Comparison of ENCODE assay signal across 35 cellular contexts in the genomic region with DNA sequence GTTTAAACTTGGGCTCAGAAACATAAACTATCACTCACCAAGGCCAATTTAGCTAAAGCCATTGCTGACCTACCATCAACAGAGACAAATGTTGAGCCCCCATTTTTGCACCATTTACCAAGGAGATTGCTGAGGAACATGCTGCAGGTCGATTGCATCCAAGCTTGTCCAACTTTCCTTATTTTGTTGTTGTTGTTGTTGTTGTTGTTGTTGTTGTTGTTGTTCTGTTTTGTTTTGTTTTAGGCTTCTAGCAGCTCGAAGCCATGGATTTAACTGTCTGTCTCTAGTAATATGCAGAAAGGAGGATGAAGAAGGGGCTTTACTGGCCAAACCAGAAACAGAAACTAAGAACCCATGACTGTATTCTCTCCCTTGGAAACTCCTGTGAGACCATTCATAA.
"Had no signal": no experiment of that assay in that cellular context is flagged by ENCODE, and none has a peak within 500 bp of the region (broad histone marks: within the 10 kb centered on the region; RNA-seq: fewer than 3 reads in every experiment).

No MANE protein-coding gene starts in this region.

- H3K4me2 ChIP-seq: KMS-11 had no signal

- H3K9ac ChIP-seq: KMS-11 had no signal

- H3K4me3 ChIP-seq: MG63 had no signal

- H3K27ac ChIP-seq: KMS-11 had no signal

- H3K36me3 ChIP-seq: MG63 had no signal

- H3K27me3 ChIP-seq: MG63 had no signal

- H3K9me3 ChIP-seq: MG63 had no signal

- DNase-seq: Karpas-422, Kasumi-1, MG63, MM.1S, MV-4-11, NCI-H1048, NCI-H1092, NCI-H1092 treated with DMSO at 0.1 percent for 48 hours, NCI-H1105, NCI-H1105 treated with DMSO at 0.1 percent for 48 hours, NCI-H1417, NCI-H1417 treated with DMSO at 0.1 percent for 48 hours, NCI-H1436, NCI-H1436 treated with DMSO at 0.1 percent for 48 hours, NCI-H146, NCI-H1694, NCI-H1694 treated with DMSO at 0.1 percent for 48 hours, NCI-H187, NCI-H187 treated with DMSO at 0.1 percent for 48 hours, NCI-H1930, NCI-H2029, NCI-H2029 treated with DMSO at 0.1 percent for 48 hours, NCI-H2081, NCI-H2081 treated with DMSO at 0.1 percent for 48 hours, NCI-H2107, NCI-H2171, NCI-H2171 treated with DMSO at 0.1 percent for 48 hours, NCI-H2227 treated with DMSO at 0.1 percent for 48 hours, NCI-H226, NCI-H345, NCI-H446, NCI-H446 treated with DMSO at 0.1 percent for 48 hours, NCI-H510A, NCI-H510A treated with DMSO at 0.1 percent for 48 hours had no signal
